In the genomic region with DNA sequence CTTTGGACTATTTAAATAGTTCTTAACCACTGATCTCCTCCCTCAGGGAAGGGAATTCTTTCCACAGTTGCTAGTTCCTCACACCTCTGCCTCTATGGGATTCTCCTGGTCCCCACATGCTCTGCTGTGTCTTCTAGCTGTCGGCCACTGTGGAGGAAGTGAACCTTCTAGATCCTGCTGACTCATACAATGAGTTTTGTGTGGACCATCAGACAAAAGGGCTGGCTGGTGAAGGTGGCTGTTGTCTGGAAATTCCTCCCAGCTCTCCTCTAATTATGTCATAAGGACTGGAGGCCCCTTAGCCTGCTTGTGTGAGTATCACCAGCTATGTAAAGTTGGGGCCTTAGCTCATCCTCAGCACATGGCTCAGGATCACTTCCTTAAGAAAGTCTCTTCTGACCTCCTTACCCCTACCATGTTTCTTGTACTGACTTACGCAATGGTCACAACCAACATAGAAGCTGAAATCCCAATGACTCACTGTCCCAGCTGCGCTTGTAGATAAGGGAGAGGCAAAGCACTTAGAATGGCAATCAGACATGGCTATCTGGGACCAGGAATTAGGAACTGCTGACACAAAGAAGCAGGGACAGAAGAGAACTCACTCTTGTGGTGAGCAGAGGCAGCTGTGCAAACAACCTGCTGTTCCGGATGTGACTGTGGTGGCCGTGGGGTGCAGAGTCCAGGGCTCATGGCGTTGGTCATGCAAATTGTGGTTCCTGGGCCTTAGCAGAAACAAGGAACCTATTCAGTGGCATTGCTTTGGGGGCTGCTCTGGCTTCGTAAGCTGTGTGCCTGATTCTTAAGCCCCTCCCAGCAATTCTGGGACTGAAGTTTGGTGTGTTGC, we compare ENCODE assay signal across 9 cellular contexts. TPM values are rescaled to one million over a fixed set of nuclear protein-coding genes. Genes with fewer than 3 reads are reported as not detected.
DNase-seq lines count a peak whose midpoint lies in the region; ATAC-seq and TF ChIP-seq lines count a peak whose summit lies in the region.
"Had no signal": no experiment of that assay in that cellular context is flagged by ENCODE, and none has a peak within 500 bp of the region (broad histone marks: within the 10 kb centered on the region; RNA-seq: fewer than 3 reads in every experiment).

No MANE protein-coding gene starts in this region.

- H3K36me3 ChIP-seq in gastrocnemius medialis: no peaks in the 10 kb centered on the region

- intact Hi-C loops in left cardiac atrium (cut with DNase I) (no loop called here), gastrocnemius medialis (cut with DNase I; ENCODE audit: low total_unique reads) (no loop called here)

- no peaks in the 10 kb centered on the region for H3K9me3 ChIP-seq in gastrocnemius medialis

- ATAC-seq in activated CD4-positive, CD25-positive, alpha-beta regulatory T cell treated with anti-CD3 and anti-CD28 coated beads, Interleukin-2, amount 50 U/mL, for 24 hours: peak; percentile 33 to 35
- ATAC-seq in HG02763 (IDR thresholded peaks at IDR 0.05; ENCODE audit: unreplicated experiment) (peak; percentile 78), left cardiac atrium (peak; percentile 85 to 94), gastrocnemius medialis (peak in 1 of 2 donors; percentile 53)

- DNase-seq in activated CD4-positive, CD25-positive, alpha-beta regulatory T cell (lab: John Stamatoyannopoulos, UW): no peak
- DNase-seq in NCI-H1048 (lab: John Stamatoyannopoulos, UW) (peak; percentile 87), left cardiac atrium (peak; percentile 77), gastrocnemius medialis (peak; percentile 16 to 38), RWPE1 (ENCODE audit: low spot score) (no peak)
- peak; percentile 35 for DNase-seq in activated CD4-positive, CD25-positive, alpha-beta regulatory T cell treated with anti-CD3 and anti-CD28 coated beads, Interleukin-2, amount 50 U/mL, for 72 hours

- in situ Hi-C loops in gastrocnemius medialis (cut with MboI; ENCODE audit: low sequenced_read_pairs in 4 of 4): no loop called here

- H3K4me1 ChIP-seq in gastrocnemius medialis: no peaks in the 10 kb centered on the region

- H3K4me3 ChIP-seq in gastrocnemius medialis: no peak overlapping the region

- POLR2A ChIA-PET in RWPE1 (lab: Yijun Ruan, JAX; ENCODE audit: low non-redundant PET): no interaction called here

- no peaks in the 10 kb centered on the region for H3K27me3 ChIP-seq in gastrocnemius medialis

- CTCF ChIA-PET in RWPE1 (lab: Yijun Ruan, JAX): interaction anchor here (0.7 kb wide), 1 partner anchor 472 kb away, joined by 3 read pairs; no protein-coding TSS in a partner anchor

- TF ChIP-seq CTCF in gastrocnemius medialis (IDR thresholded peaks at IDR 0.05 in 4 of 5, conservative IDR thresholded peaks at IDR 0.05 in 1 of 5) (no peak), RWPE1 (conservative IDR thresholded peaks at IDR 0.05; ENCODE audit: low read depth) (no peak)

- no peak for TF ChIP-seq POLR2A in gastrocnemius medialis (IDR thresholded peaks at IDR 0.05)

- H3K27ac ChIP-seq in gastrocnemius medialis: no peak overlapping the region
- no peak overlapping the region for H3K27ac ChIP-seq in RWPE1
- H3K27ac ChIP-seq: C4-2B had no signal

RNA-seq across cellular contexts. Expression of gene MACC1, which starts 2.5 kb away (rescaled TPM):
- under 1 TPM; 0.06 to 0.16 TPM for total RNA-seq in left cardiac atrium
- total RNA-seq in gastrocnemius medialis: not detected

Comparison
In these comparisons a context has a peak if more than half of its experiments do, and no peak if none do; other contexts are left out.
1. DNase-seq: peak in NCI-H1048 (single experiment), activated CD4-positive, CD25-positive, alpha-beta regulatory T cell treated with anti-CD3 and anti-CD28 coated beads, Interleukin-2, amount 50 U/mL, for 72 hours (single experiment), left cardiac atrium (single experiment) and gastrocnemius medialis (2 of 2); none in activated CD4-positive, CD25-positive, alpha-beta regulatory T cell (0 of 4) and RWPE1 (single experiment).